In the genomic region with DNA sequence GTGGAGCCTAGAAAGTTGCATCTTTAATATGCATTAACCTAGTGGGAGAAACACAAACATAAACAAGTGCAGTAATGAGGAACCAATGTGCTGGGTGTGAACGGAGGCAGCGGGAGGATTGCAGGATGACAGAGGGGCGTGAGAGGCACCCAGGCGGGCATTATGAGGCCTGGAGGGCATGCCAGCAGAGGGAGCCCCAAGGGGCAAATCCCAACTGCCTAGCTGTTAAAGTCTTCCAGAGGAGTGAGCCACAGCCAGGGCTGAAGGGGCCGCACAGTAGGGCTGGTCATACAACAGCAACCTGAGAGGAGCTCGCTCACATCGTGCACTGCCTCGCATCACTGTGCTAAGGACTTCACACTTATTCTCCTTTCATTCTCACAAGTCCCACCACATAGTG, we compare ENCODE assay signal across 9 cellular contexts. TPM values are rescaled to one million over a fixed set of nuclear protein-coding genes. Genes with fewer than 3 reads are reported as not detected.
DNase-seq lines count a peak whose midpoint lies in the region; ATAC-seq and TF ChIP-seq lines count a peak whose summit lies in the region.
"Had no signal": no experiment of that assay in that cellular context is flagged by ENCODE, and none has a peak within 500 bp of the region (broad histone marks: within the 10 kb centered on the region; RNA-seq: fewer than 3 reads in every experiment).

No MANE protein-coding gene starts in this region.

- no peaks in the 10 kb centered on the region for H4K20me1 ChIP-seq in H9 (ENCODE audit: control insufficient read depth, insufficient read depth, insufficient read length)

- no peak overlapping the region for H2AFZ ChIP-seq in H9 (ENCODE audit: low read length)

- H2BK120ac ChIP-seq in H9 (ENCODE audit: low read depth, low read length, poor library complexity, severe bottlenecking): no peak overlapping the region

- H3K36me3 ChIP-seq in right lobe of liver: no peaks in the 10 kb centered on the region

- H3K27me3 Mint-ChIP-seq in H9 (ENCODE audit: low read depth): no peaks in the 10 kb centered on the region; the same call in 1 of the 2 replicates
- peaks cover 10% of the 10 kb centered on the region for H3K27me3 Mint-ChIP-seq in activated CD4-positive, alpha-beta memory T cell treated with anti-CD3 and anti-CD28 coated beads, Interleukin-2, amount 10 ng/mL, durations not matched to agents 7 days and 5 days

- intact Hi-C loops in right lobe of liver (cut with DNase I): loop anchor here in 1 of 2 donors (10.0 kb wide), 1 partner anchor 270 kb away; no protein-coding TSS in a partner anchor

- no peaks in the 10 kb centered on the region for H3K79me1 ChIP-seq in H9 (ENCODE audit: insufficient read depth, low read depth, low read length, poor library complexity, severe bottlenecking)

- POLR2A ChIA-PET in activated CD4-positive, alpha-beta memory T cell treated with anti-CD3 and anti-CD28 coated beads, Interleukin-2, amount 10 ng/mL, durations not matched to agents 7 days and 5 days (lab: Charles Lee): interaction anchor here (1.4 kb wide), 1 partner anchor 9 kb away, joined by 3 read pairs; no protein-coding TSS in a partner anchor

- WGBS in H9 (ENCODE audit: extremely low coverage, insufficient read length, low lambda C conversion rate): no CpG with 5 or more reads among the region's 8 CpGs
- 59% methylated on average over 4 of the region's 8 CpGs for WGBS in right lobe of liver (ENCODE audit: insufficient coverage, low coverage, low lambda C conversion rate, missing lambda C conversion rate)

- no peak overlapping the region for H3K9ac ChIP-seq in H9 (ENCODE audit: extremely low read depth, insufficient read length, low read length)

- CTCF ChIA-PET in activated CD4-positive, alpha-beta memory T cell treated with anti-CD3 and anti-CD28 coated beads, Interleukin-2, amount 10 ng/mL, durations not matched to agents 7 days and 5 days (lab: Charles Lee): interaction anchor here (1.1 to 2.6 kb wide), 6 partner anchors 10 to 266 kb away, joined by 3 to 14 read pairs (median 5); a partner anchor contains a TSS

- H3K9me3 Mint-ChIP-seq in H9: no peaks in the 10 kb centered on the region; a peak in 1 of 5 replicates
- no peaks in the 10 kb centered on the region for H3K9me3 Mint-ChIP-seq in activated CD4-positive, alpha-beta memory T cell treated with anti-CD3 and anti-CD28 coated beads, Interleukin-2, amount 10 ng/mL, durations not matched to agents 7 days and 5 days

- no peaks in the 10 kb centered on the region for H3K36me3 Mint-ChIP-seq in H9 (ENCODE audit: insufficient read depth in 1 of 3, low read depth in 3 of 3)
- no peaks in the 10 kb centered on the region for H3K36me3 Mint-ChIP-seq in activated CD4-positive, alpha-beta memory T cell treated with anti-CD3 and anti-CD28 coated beads, Interleukin-2, amount 10 ng/mL, durations not matched to agents 7 days and 5 days (ENCODE audit: low read depth)

- H3K4me2 ChIP-seq in H9 (ENCODE audit: insufficient read depth, insufficient read length, low read length): no peak overlapping the region

- no peak overlapping the region for H2BK12ac ChIP-seq in H9 (ENCODE audit: insufficient read length, low read depth, low read length)

- no peak overlapping the region for H3K56ac ChIP-seq in H9 (ENCODE audit: insufficient read length, low read depth, low read length)

- no peak overlapping the region for H3K4me3 Mint-ChIP-seq in H9
- no peak overlapping the region for H3K4me3 Mint-ChIP-seq in activated CD4-positive, alpha-beta memory T cell treated with anti-CD3 and anti-CD28 coated beads, Interleukin-2, amount 10 ng/mL, durations not matched to agents 7 days and 5 days

- ATAC-seq in right lobe of liver (peak; percentile 31 to 57 (median 48)), GM19463 (IDR thresholded peaks at IDR 0.05; ENCODE audit: unreplicated experiment) (no peak), GM21447 (IDR thresholded peaks at IDR 0.05; ENCODE audit: unreplicated experiment) (no peak), HG03135 (IDR thresholded peaks at IDR 0.05; ENCODE audit: unreplicated experiment) (no peak)

- H3K27ac Mint-ChIP-seq in H9: no peak overlapping the region
- H3K27ac Mint-ChIP-seq in activated CD4-positive, alpha-beta memory T cell treated with anti-CD3 and anti-CD28 coated beads, Interleukin-2, amount 10 ng/mL, durations not matched to agents 7 days and 5 days: no peak overlapping the region

- H2BK15ac ChIP-seq in H9 (ENCODE audit: low read depth, low read length): no peak overlapping the region

- H3K27me3 ChIP-seq in H9 (ENCODE audit: insufficient read depth, low read length) (no peaks in the 10 kb centered on the region), right lobe of liver (no peaks in the 10 kb centered on the region)

- H3K27ac ChIP-seq in H9 (ENCODE audit: insufficient read length, low read depth, low read length): no peak overlapping the region
- no peak overlapping the region for H3K27ac ChIP-seq in right lobe of liver
- H3K27ac ChIP-seq: epithelial cell of prostate had no signal

- H3K79me2 ChIP-seq in H9 (ENCODE audit: insufficient read depth, low read length): no peaks in the 10 kb centered on the region

- H2BK20ac ChIP-seq in H9 (ENCODE audit: low read depth, low read length, poor library complexity, severe bottlenecking): no peak overlapping the region

- H3T11ph ChIP-seq in H9 (ENCODE audit: low read length): no peak overlapping the region

- no peak overlapping the region for H3K4me3 ChIP-seq in right lobe of liver

- TF ChIP-seq POLR2A in right lobe of liver (IDR thresholded peaks at IDR 0.05): no peak

- H3K4me1 ChIP-seq in H9 (ENCODE audit: insufficient read depth, low read length): no peaks in the 10 kb centered on the region
- peaks cover 0 to 6% (median 0%) of the 10 kb centered on the region in 4 donors for H3K4me1 ChIP-seq in right lobe of liver

- peaks cover 15 to 16% of the 10 kb centered on the region in 2 experiments; a peak in 3 of 4 replicates for H3K4me1 Mint-ChIP-seq in H9
- H3K4me1 Mint-ChIP-seq in activated CD4-positive, alpha-beta memory T cell treated with anti-CD3 and anti-CD28 coated beads, Interleukin-2, amount 10 ng/mL, durations not matched to agents 7 days and 5 days: no peaks in the 10 kb centered on the region

- H4K5ac ChIP-seq in H9 (ENCODE audit: insufficient read length, low read depth, low read length): no peak overlapping the region

- H3K18ac ChIP-seq in H9 (ENCODE audit: insufficient read length, low read depth, low read length): no peak overlapping the region

- no peak overlapping the region for H3K23ac ChIP-seq in H9 (ENCODE audit: insufficient read length, low read depth, low read length)

- DNase-seq in COLO668 (lab: John Stamatoyannopoulos, UW; ENCODE audit: unreplicated experiment) (peak; percentile 27), H9 (peak; percentile 62), right lobe of liver (no peak), NK-92 (lab: John Stamatoyannopoulos, UW; ENCODE audit: unreplicated experiment) (no peak)
- DNase-seq in activated CD4-positive, alpha-beta memory T cell treated with anti-CD3 and anti-CD28 coated beads, Interleukin-2, amount 10 ng/mL, durations not matched to agents 7 days and 5 days: peak; percentile 23

- H2BK5ac ChIP-seq in H9 (ENCODE audit: insufficient read length, low read length): no peak overlapping the region

- no peak overlapping the region for H4K91ac ChIP-seq in H9 (ENCODE audit: insufficient read length, low read depth, low read length)

- H3K23me2 ChIP-seq in H9 (ENCODE audit: insufficient read length, low read depth, low read length, poor library complexity, severe bottlenecking): no peaks in the 10 kb centered on the region

- no peak overlapping the region for H2AK5ac ChIP-seq in H9 (ENCODE audit: insufficient read length, low read length)

- H3K9me3 ChIP-seq in H9 (ENCODE audit: control insufficient read depth, low read depth, low read length) (no peaks in the 10 kb centered on the region), right lobe of liver (no peaks in the 10 kb centered on the region)

- H3K4ac ChIP-seq in H9 (ENCODE audit: low read depth, low read length): no peak overlapping the region

- H4K8ac ChIP-seq in H9 (replicated peaks; ENCODE audit: insufficient read length, low read depth, low read length): no peak overlapping the region

- TF ChIP-seq CTCF in H9 (conservative IDR thresholded peaks at IDR 0.05) (peak; percentile 70), right lobe of liver (IDR thresholded peaks at IDR 0.05) (peak in 2 of 4 donors; percentile 34 to 37)

- H3K14ac ChIP-seq in H9 (ENCODE audit: insufficient read depth, low read length): no peak overlapping the region

RNA-seq across cellular contexts. Expression of a gene that starts 13.3 kb away (rescaled TPM):
- total RNA-seq in H9 (2021) (4.8 and 5.4 TPM in 2 replicates), right lobe of liver (under 1 TPM in 4 of 6 experiments, not detected in 2; 0.19 to 0.62 (median 0.32) TPM)
- 1 to 10 TPM; 2.2 to 2.3 TPM for total RNA-seq in activated CD4-positive, alpha-beta memory T cell treated with anti-CD3 and anti-CD28 coated beads, Interleukin-2, amount 10 ng/mL, durations not matched to agents 7 days and 5 days

RNA-seq across cellular contexts. Expression of a gene that starts 17.4 kb away (rescaled TPM):
- total RNA-seq in H9 (2021): 73.5 and 75.8 TPM in 2 replicates
- 10 to 100 TPM; 31.9 to 32.8 TPM for total RNA-seq in activated CD4-positive, alpha-beta memory T cell treated with anti-CD3 and anti-CD28 coated beads, Interleukin-2, amount 10 ng/mL, durations not matched to agents 7 days and 5 days
- 10 to 100 TPM; 30.2 to 47.7 (median 36.3) TPM for total RNA-seq in right lobe of liver

Comparison
In these comparisons a context has a peak if more than half of its experiments do, and no peak if none do; other contexts are left out.
1. DNase-seq: peak in COLO668 (single experiment), H9 (single experiment) and activated CD4-positive, alpha-beta memory T cell treated with anti-CD3 and anti-CD28 coated beads, Interleukin-2, amount 10 ng/mL, durations not matched to agents 7 days and 5 days (single experiment); none in right lobe of liver (0 of 3) and NK-92 (single experiment).
2. ATAC-seq: peak in right lobe of liver (4 of 4); none in GM19463 (single experiment), GM21447 (single experiment) and HG03135 (single experiment).